Comparison of ENCODE assay signal across 1 cellular context in genomic region chr10:36739884-36740445, GRCh38.
TF ChIP-seq lines count a peak whose summit lies in the region.

No MANE protein-coding gene starts in this region.

TF ChIP-seq in HEK293, 187 proteins besides CTCF, POLR2A, EP300 and RAD21 (continued from another document and continues in another):
- TF ChIP-seq ZNF280D (tag by site-specific recombination; IDR thresholded peaks at IDR 0.05), result no peak
- TF ChIP-seq ZNF391 (tag by site-specific recombination; IDR thresholded peaks at IDR 0.05; ENCODE audit: borderline replicate concordance, low read depth), result no peak
- TF ChIP-seq BCL6B (tag by site-specific recombination; IDR thresholded peaks at IDR 0.05), result no peak
- TF ChIP-seq ZIC2 (tag by site-specific recombination; IDR thresholded peaks at IDR 0.05), result no peak
- TF ChIP-seq REST (tag by site-specific recombination; IDR thresholded peaks at IDR 0.05), result peak; percentile 55
- no peak for TF ChIP-seq ZNF548 (tag by site-specific recombination; IDR thresholded peaks at IDR 0.05)
- no peak for TF ChIP-seq ZNF561 (tag by site-specific recombination; IDR thresholded peaks at IDR 0.05; ENCODE audit: borderline replicate concordance)
- no peak for TF ChIP-seq ZNF585B (tag by site-specific recombination; IDR thresholded peaks at IDR 0.05)
- TF ChIP-seq ZBTB44 (tag by site-specific recombination; IDR thresholded peaks at IDR 0.05), result no peak
- TF ChIP-seq ZNF341 (tag by site-specific recombination; IDR thresholded peaks at IDR 0.05; ENCODE audit: low read depth), result no peak
- TF ChIP-seq ZNF624 (tag by site-specific recombination; IDR thresholded peaks at IDR 0.05), result no peak
- TF ChIP-seq ZNF248 (tag by site-specific recombination; IDR thresholded peaks at IDR 0.05), result no peak
- TF ChIP-seq ZBTB20 (tag by site-specific recombination; IDR thresholded peaks at IDR 0.05), result no peak
- TF ChIP-seq TRIM28 (IDR thresholded peaks at IDR 0.05; ENCODE audit: borderline replicate concordance, low read length), result no peak
- peak; percentile 78; the same call in 1 of the 2 replicates for TF ChIP-seq ZNF530 (tag by site-specific recombination; IDR thresholded peaks at IDR 0.05; ENCODE audit: low read depth)
- peak; percentile 47 for TF ChIP-seq ZNF654 (tag by site-specific recombination; IDR thresholded peaks at IDR 0.05; ENCODE audit: low read depth)
- TF ChIP-seq ZNF544 (tag by site-specific recombination; IDR thresholded peaks at IDR 0.05), result no peak
- no peak for TF ChIP-seq TCF7L2 (IDR thresholded peaks at IDR 0.05; ENCODE audit: borderline replicate concordance, low read depth, low read length)
- no peak for TF ChIP-seq PBX3 (CRISPR knock-in tag; IDR thresholded peaks at IDR 0.05)
- TF ChIP-seq ZNF518A (tag by site-specific recombination; conservative IDR thresholded peaks at IDR 0.05; ENCODE audit: low read depth), result peak; percentile 91
- TF ChIP-seq KLF16 (tag by site-specific recombination; IDR thresholded peaks at IDR 0.05), result no peak
- TF ChIP-seq SCRT2 (tag by site-specific recombination; IDR thresholded peaks at IDR 0.05), result no peak
- TF ChIP-seq KLF17 (tag by site-specific recombination; IDR thresholded peaks at IDR 0.05), result no peak
- no peak for TF ChIP-seq ZNF580 (tag by site-specific recombination; IDR thresholded peaks at IDR 0.05)
- no peak for TF ChIP-seq HOXA7 (CRISPR knock-in tag; IDR thresholded peaks at IDR 0.05; ENCODE audit: borderline replicate concordance)
- no peak for TF ChIP-seq GLIS1 (tag by site-specific recombination; IDR thresholded peaks at IDR 0.05)
- no peak for TF ChIP-seq ZFHX2 (tag by site-specific recombination; conservative IDR thresholded peaks at IDR 0.05)
- TF ChIP-seq ZNF133 (tag by site-specific recombination; IDR thresholded peaks at IDR 0.05), result no peak
- 0 out of 2 replicates have a peak, but pooled peaks have one; percentile 43 for TF ChIP-seq ZNF514 (tag by site-specific recombination; IDR thresholded peaks at IDR 0.05)
- TF ChIP-seq ZNF610 (tag by site-specific recombination; IDR thresholded peaks at IDR 0.05; ENCODE audit: borderline replicate concordance), result no peak
- TF ChIP-seq KLF8 (tag by site-specific recombination; IDR thresholded peaks at IDR 0.05), result no peak
- no peak for TF ChIP-seq ZNF23 (tag by site-specific recombination; IDR thresholded peaks at IDR 0.05; ENCODE audit: borderline replicate concordance)
- TF ChIP-seq ZBTB17 (tag by site-specific recombination; IDR thresholded peaks at IDR 0.05), result no peak
- TF ChIP-seq GLIS2 (tag by site-specific recombination; IDR thresholded peaks at IDR 0.05), result no peak
- peak; percentile 59; the same call in 1 of the 2 replicates for TF ChIP-seq GLI2 (tag by site-specific recombination; IDR thresholded peaks at IDR 0.05; ENCODE audit: borderline replicate concordance, low read depth)
- no peak for TF ChIP-seq ZNF37A (tag by site-specific recombination; IDR thresholded peaks at IDR 0.05)
- peak; percentile 57; the same call in 1 of the 2 replicates for TF ChIP-seq INSM2 (tag by site-specific recombination; IDR thresholded peaks at IDR 0.05)
